ENCODE assay signal across 10 cellular contexts in the genomic region with DNA sequence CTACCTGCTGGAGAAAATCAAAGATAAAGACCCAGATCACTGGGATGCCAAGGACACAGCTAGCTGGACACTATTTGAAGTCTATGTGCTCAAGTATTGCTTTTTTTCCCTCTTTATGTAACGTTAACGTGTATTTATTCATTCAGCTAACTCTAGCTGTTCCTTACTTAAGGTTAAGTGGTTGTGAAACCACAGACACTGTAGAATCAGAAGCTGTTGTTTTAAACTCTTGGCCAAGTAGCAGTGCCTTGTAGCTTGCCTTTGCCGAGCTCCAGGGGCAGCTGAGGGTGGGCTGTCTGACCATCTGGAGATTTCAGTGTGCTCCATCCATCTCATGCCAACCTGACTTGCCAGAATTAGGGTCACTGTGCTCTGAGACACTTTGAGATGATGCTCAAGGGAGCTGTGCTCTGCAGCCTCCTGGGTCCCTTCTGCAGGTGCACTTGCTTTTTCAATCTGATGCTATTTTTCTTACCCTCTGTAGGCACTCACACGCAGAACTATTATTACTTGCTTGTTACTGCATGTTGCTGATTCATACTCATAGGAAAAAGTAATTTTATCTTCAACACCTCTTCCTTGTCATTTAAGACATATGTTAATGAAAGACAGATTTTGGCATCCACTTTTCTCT.
DNase-seq lines count a peak whose midpoint lies in the region; ATAC-seq, FAIRE-seq and TF ChIP-seq lines count a peak whose summit lies in the region.
"Had no signal": no experiment of that assay in that cellular context is flagged by ENCODE, and none has a peak within 500 bp of the region (broad histone marks: within the 10 kb centered on the region; RNA-seq: fewer than 3 reads in every experiment).

No MANE protein-coding gene starts in this region.

- no peak for DNase-seq in GM23338 (ENCODE audit: low spot score)
- no peak for DNase-seq in memory B cell (ENCODE audit: low spot score in 2 of 2)
- DNase-seq in osteoblast (ENCODE audit: insufficient read length, low spot score, missing footprints): no peak
- no peak for DNase-seq in NCI-H2107 (lab: John Stamatoyannopoulos, UW)
- DNase-seq in HTR-8/SVneo (ENCODE audit: insufficient read length, low spot score): no peak
- DNase-seq in H4 (ENCODE audit: low spot score): no peak
- DNase-seq: body of pancreas had no signal

- H3K27ac ChIP-seq in GM23338 (ENCODE audit: low read depth) (peak overlapping the region; percentile 96), osteoblast (ENCODE audit: low read depth, low read length) (no peak overlapping the region)
- H3K27ac ChIP-seq: body of pancreas had no signal

- H3K27me3 Mint-ChIP-seq in GM23338 (ENCODE audit: insufficient read depth, low read depth, poor library complexity) (peaks cover 21% of the 10 kb centered on the region), memory B cell (no peaks in the 10 kb centered on the region)
- H3K27me3 Mint-ChIP-seq in T-helper 1 cell treated with Interleukin-12 subunit alpha and Interleukin-12 subunit beta and Interleukin-4 antibody, amounts not matched to agents 30 μg/mL and 1 μg/mL, for 36 hours (ENCODE audit: low read depth): no peaks in the 10 kb centered on the region

- H3K4me1 ChIP-seq in GM23338 (ENCODE audit: insufficient read depth) (peaks cover 47% of the 10 kb centered on the region), osteoblast (ENCODE audit: insufficient read depth, low read length) (no peaks in the 10 kb centered on the region)
- H3K4me1 ChIP-seq: body of pancreas had no signal

- H3K36me3 Mint-ChIP-seq in GM23338 (ENCODE audit: low read depth) (peaks cover 36% of the 10 kb centered on the region), memory B cell (peaks cover 9% of the 10 kb centered on the region)
- H3K36me3 Mint-ChIP-seq in T-helper 1 cell treated with Interleukin-12 subunit alpha and Interleukin-12 subunit beta and Interleukin-4 antibody, amounts not matched to agents 30 μg/mL and 1 μg/mL, for 36 hours (ENCODE audit: low read depth): peaks cover 12% of the 10 kb centered on the region

- H3F3A ChIP-seq in GM23338 (replicated peaks; ENCODE audit: low read depth): peaks cover 16% of the 10 kb centered on the region

- H3K9me2 ChIP-seq in GM23338 (ENCODE audit: insufficient read depth): no peaks in the 10 kb centered on the region

- peaks cover 75% of the 10 kb centered on the region for H3K4me1 Mint-ChIP-seq in GM23338
- H3K4me1 Mint-ChIP-seq in T-helper 1 cell treated with Interleukin-12 subunit alpha and Interleukin-12 subunit beta and Interleukin-4 antibody, amounts not matched to agents 30 μg/mL and 1 μg/mL, for 36 hours (ENCODE audit: low read depth): peaks cover 48% of the 10 kb centered on the region
- peaks cover 52% of the 10 kb centered on the region for H3K4me1 Mint-ChIP-seq in memory B cell

- peak overlapping the region; percentile 48 for H3K4me2 ChIP-seq in GM23338
- H3K4me2 ChIP-seq in osteoblast (ENCODE audit: insufficient read depth, low read length): no peak overlapping the region

- H3K27me3 ChIP-seq in GM23338 (ENCODE audit: insufficient read depth) (no peaks in the 10 kb centered on the region), osteoblast (ENCODE audit: insufficient read depth, low read length) (no peaks in the 10 kb centered on the region)
- H3K27me3 ChIP-seq: body of pancreas, thyroid gland had no signal

- H3K27ac Mint-ChIP-seq in GM23338 (peak overlapping the region; percentile 99), memory B cell (peak overlapping the region; percentile 97)
- H3K27ac Mint-ChIP-seq in T-helper 1 cell treated with Interleukin-12 subunit alpha and Interleukin-12 subunit beta and Interleukin-4 antibody, amounts not matched to agents 30 μg/mL and 1 μg/mL, for 36 hours: peak overlapping the region; percentile 43

- H3K9me3 ChIP-seq in osteoblast (ENCODE audit: low read depth, low read length): no peaks in the 10 kb centered on the region
- H3K9me3 ChIP-seq: body of pancreas, thyroid gland had no signal

- no peak overlapping the region for H2AFZ ChIP-seq in GM23338
- no peak overlapping the region for H2AFZ ChIP-seq in osteoblast (ENCODE audit: low read length)

- H3K79me2 ChIP-seq in GM23338 (replicated peaks; ENCODE audit: insufficient read depth) (no peaks in the 10 kb centered on the region), osteoblast (ENCODE audit: insufficient read depth, low read length) (no peaks in the 10 kb centered on the region)

- H3K36me3 ChIP-seq in GM23338 (ENCODE audit: insufficient read depth) (no peaks in the 10 kb centered on the region), osteoblast (ENCODE audit: insufficient read depth, low read length) (no peaks in the 10 kb centered on the region)
- H3K36me3 ChIP-seq: thyroid gland had no signal

- H3K4me3 Mint-ChIP-seq in GM23338 (peak overlapping the region; percentile 35; the same call in 1 of the 3 replicates), memory B cell (peak overlapping the region; percentile 16)
- no peak overlapping the region for H3K4me3 Mint-ChIP-seq in T-helper 1 cell treated with Interleukin-12 subunit alpha and Interleukin-12 subunit beta and Interleukin-4 antibody, amounts not matched to agents 30 μg/mL and 1 μg/mL, for 36 hours

- no peak for FAIRE-seq in HTR-8/SVneo (lab: Jason Lieb, UNC)

- ATAC-seq in GM18520 (IDR thresholded peaks at IDR 0.05; ENCODE audit: unreplicated experiment) (peak; percentile 19), GM23338 (no peak), memory B cell (ENCODE audit: low read depth) (peak; percentile 45)
- ATAC-seq: body of pancreas had no signal

- H4K20me1 ChIP-seq in GM23338 (replicated peaks; ENCODE audit: insufficient read depth) (no peaks in the 10 kb centered on the region), osteoblast (ENCODE audit: insufficient read depth, low read length) (no peaks in the 10 kb centered on the region)

- H3K9me3 Mint-ChIP-seq in GM23338: peaks cover 26% of the 10 kb centered on the region
- peaks cover 7% of the 10 kb centered on the region for H3K9me3 Mint-ChIP-seq in T-helper 1 cell treated with Interleukin-12 subunit alpha and Interleukin-12 subunit beta and Interleukin-4 antibody, amounts not matched to agents 30 μg/mL and 1 μg/mL, for 36 hours
- H3K9me3 Mint-ChIP-seq in memory B cell: no peaks in the 10 kb centered on the region

- TF ChIP-seq CTCF in GM23338 (conservative IDR thresholded peaks at IDR 0.05; ENCODE audit: low read depth in 2 of 2): no peak
- no peak for TF ChIP-seq CTCF in osteoblast (IDR thresholded peaks at IDR 0.05; ENCODE audit: extremely low read depth, low read depth, low read length)

- H3K4me3 ChIP-seq in GM23338 (peak overlapping the region; percentile 5; the same call in 1 of the 2 replicates), osteoblast (ENCODE audit: insufficient read depth, low read length) (no peak overlapping the region)
- H3K4me3 ChIP-seq: body of pancreas, thyroid gland had no signal

TF ChIP-seq in GM23338, 12 proteins besides CTCF, POLR2A, EP300 and RAD21:
- no peak for TF ChIP-seq CREB1 (CRISPR knock-in tag; IDR thresholded peaks at IDR 0.05; ENCODE audit: low read depth)
- no peak for TF ChIP-seq NANOG (IDR thresholded peaks at IDR 0.05; ENCODE audit: borderline replicate concordance)
- no peak for TF ChIP-seq POLR2AphosphoS5 (IDR thresholded peaks at IDR 0.05; ENCODE audit: low read depth)
- TF ChIP-seq, protein P1, sequence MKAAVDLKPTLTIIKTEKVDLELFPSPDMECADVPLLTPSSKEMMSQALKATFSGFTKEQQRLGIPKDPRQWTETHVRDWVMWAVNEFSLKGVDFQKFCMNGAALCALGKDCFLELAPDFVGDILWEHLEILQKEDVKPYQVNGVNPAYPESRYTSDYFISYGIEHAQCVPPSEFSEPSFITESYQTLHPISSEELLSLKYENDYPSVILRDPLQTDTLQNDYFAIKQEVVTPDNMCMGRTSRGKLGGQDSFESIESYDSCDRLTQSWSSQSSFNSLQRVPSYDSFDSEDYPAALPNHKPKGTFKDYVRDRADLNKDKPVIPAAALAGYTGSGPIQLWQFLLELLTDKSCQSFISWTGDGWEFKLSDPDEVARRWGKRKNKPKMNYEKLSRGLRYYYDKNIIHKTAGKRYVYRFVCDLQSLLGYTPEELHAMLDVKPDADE (IDR thresholded peaks at IDR 0.05): no peak
- no peak for TF ChIP-seq EZH2phosphoT487 (IDR thresholded peaks at IDR 0.05; ENCODE audit: unreplicated experiment)
- TF ChIP-seq, protein P2, sequence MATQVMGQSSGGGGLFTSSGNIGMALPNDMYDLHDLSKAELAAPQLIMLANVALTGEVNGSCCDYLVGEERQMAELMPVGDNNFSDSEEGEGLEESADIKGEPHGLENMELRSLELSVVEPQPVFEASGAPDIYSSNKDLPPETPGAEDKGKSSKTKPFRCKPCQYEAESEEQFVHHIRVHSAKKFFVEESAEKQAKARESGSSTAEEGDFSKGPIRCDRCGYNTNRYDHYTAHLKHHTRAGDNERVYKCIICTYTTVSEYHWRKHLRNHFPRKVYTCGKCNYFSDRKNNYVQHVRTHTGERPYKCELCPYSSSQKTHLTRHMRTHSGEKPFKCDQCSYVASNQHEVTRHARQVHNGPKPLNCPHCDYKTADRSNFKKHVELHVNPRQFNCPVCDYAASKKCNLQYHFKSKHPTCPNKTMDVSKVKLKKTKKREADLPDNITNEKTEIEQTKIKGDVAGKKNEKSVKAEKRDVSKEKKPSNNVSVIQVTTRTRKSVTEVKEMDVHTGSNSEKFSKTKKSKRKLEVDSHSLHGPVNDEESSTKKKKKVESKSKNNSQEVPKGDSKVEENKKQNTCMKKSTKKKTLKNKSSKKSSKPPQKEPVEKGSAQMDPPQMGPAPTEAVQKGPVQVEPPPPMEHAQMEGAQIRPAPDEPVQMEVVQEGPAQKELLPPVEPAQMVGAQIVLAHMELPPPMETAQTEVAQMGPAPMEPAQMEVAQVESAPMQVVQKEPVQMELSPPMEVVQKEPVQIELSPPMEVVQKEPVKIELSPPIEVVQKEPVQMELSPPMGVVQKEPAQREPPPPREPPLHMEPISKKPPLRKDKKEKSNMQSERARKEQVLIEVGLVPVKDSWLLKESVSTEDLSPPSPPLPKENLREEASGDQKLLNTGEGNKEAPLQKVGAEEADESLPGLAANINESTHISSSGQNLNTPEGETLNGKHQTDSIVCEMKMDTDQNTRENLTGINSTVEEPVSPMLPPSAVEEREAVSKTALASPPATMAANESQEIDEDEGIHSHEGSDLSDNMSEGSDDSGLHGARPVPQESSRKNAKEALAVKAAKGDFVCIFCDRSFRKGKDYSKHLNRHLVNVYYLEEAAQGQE (IDR thresholded peaks at IDR 0.05; ENCODE audit: unreplicated experiment): no peak
- no peak for TF ChIP-seq STAT1 (IDR thresholded peaks at IDR 0.05; ENCODE audit: unreplicated experiment)
- no peak for TF ChIP-seq ZNF114 (CRISPR knock-in tag; IDR thresholded peaks at IDR 0.05)
- TF ChIP-seq JUNB (IDR thresholded peaks at IDR 0.05; ENCODE audit: unreplicated experiment): no peak
- TF ChIP-seq ZNF331 (CRISPR knock-in tag; IDR thresholded peaks at IDR 0.05; ENCODE audit: low read depth): no peak

Comparison
In these comparisons a context has a peak if more than half of its experiments do, and no peak if none do; other contexts are left out.
1. H3K27ac Mint-ChIP-seq: peak in every context shown above with its lines; median percentile 99 in GM23338; 97 in memory B cell; 43 in T-helper 1 cell treated with Interleukin-12 subunit alpha and Interleukin-12 subunit beta and Interleukin-4 antibody, amounts not matched to agents 30 μg/mL and 1 μg/mL, for 36 hours.